In genomic region chr6:157274116-157274470, GRCh38 we compare ENCODE assay signal across 8 cellular contexts. TPM values are rescaled to one million over a fixed set of nuclear protein-coding genes. Genes with fewer than 3 reads are reported as not detected.
DNase-seq lines count a peak whose midpoint lies in the region; ATAC-seq and TF ChIP-seq lines count a peak whose summit lies in the region.

No MANE protein-coding gene starts in this region.

- in situ Hi-C loops in transverse colon (cut with MboI; ENCODE audit: low pct_ligation_motif_present in 1 of 4, low pct_unique_long_range_greater_than_20kb in 1 of 4, low sequenced_read_pairs in 3 of 4) = loop anchor here in 1 of 4 donors (10.0 kb wide), 1 partner anchor 239 kb away; no protein-coding TSS in a partner anchor

- CTCF ChIA-PET in activated naive CD4-positive, alpha-beta T cell treated with anti-CD3 and anti-CD28 coated beads for 36 hours (lab: Charles Lee) = interaction anchor here (0.5 to 2.2 kb wide), 3 partner anchors 39 to 1468 kb away, joined by 3 to 8 read pairs (median 6); no protein-coding TSS in a partner anchor

- H3K9me3 ChIP-seq in liver (ENCODE audit: control insufficient read depth in 4 of 4, low read length in 3 of 4) (no peaks in the 10 kb centered on the region), transverse colon (no peaks in the 10 kb centered on the region), aorta (ENCODE audit: control insufficient read depth, low read length) (no peaks in the 10 kb centered on the region)

- peak overlapping the region; percentile 35 to 66 for H3K27ac ChIP-seq in liver (ENCODE audit: low read depth in 1 of 2, low read length in 2 of 2)
- H3K27ac ChIP-seq in transverse colon = peak overlapping the region; percentile 76 to 86 (median 80)
- peak overlapping the region in 1 of 2 donors; percentile 85 for H3K27ac ChIP-seq in aorta (ENCODE audit: low read depth in 1 of 2, low read length in 2 of 2)

- H3K4me1 Mint-ChIP-seq in activated naive CD4-positive, alpha-beta T cell treated with anti-CD3 and anti-CD28 coated beads for 36 hours (ENCODE audit: low read depth) = peaks cover 5% of the 10 kb centered on the region
- H3K4me1 Mint-ChIP-seq in activated naive CD8-positive, alpha-beta T cell treated with anti-CD3 and anti-CD28 coated beads, Interleukin-2, amount 50 U/mL, for 24 hours = peaks cover 10% of the 10 kb centered on the region

- H3K9me3 Mint-ChIP-seq in activated naive CD4-positive, alpha-beta T cell treated with anti-CD3 and anti-CD28 coated beads for 36 hours = peaks cover 8% of the 10 kb centered on the region
- peaks cover 10% of the 10 kb centered on the region for H3K9me3 Mint-ChIP-seq in activated naive CD8-positive, alpha-beta T cell treated with anti-CD3 and anti-CD28 coated beads, Interleukin-2, amount 50 U/mL, for 24 hours

- H3K36me3 ChIP-seq in liver (ENCODE audit: control insufficient read depth in 4 of 4, insufficient read depth in 3 of 4, low read depth in 1 of 4, low read length in 3 of 4) (no peaks in the 10 kb centered on the region), transverse colon (no peaks in the 10 kb centered on the region), aorta (ENCODE audit: control insufficient read depth in 1 of 2, insufficient read depth in 2 of 2, low read length in 1 of 2) (no peaks in the 10 kb centered on the region)

- H3K27me3 Mint-ChIP-seq in activated naive CD4-positive, alpha-beta T cell treated with anti-CD3 and anti-CD28 coated beads for 36 hours (ENCODE audit: low read depth) = no peaks in the 10 kb centered on the region
- no peaks in the 10 kb centered on the region for H3K27me3 Mint-ChIP-seq in activated naive CD8-positive, alpha-beta T cell treated with anti-CD3 and anti-CD28 coated beads, Interleukin-2, amount 50 U/mL, for 24 hours

- 11% methylated on average over 18 of the region's 18 CpGs for WGBS in liver
- 8 to 20% methylated on average over 1 to 18 of the region's 18 CpGs for WGBS in transverse colon (ENCODE audit: low coverage in 1 of 2), 2 donors
- WGBS in aorta, 2 donors = 4 to 5% methylated on average over 16 to 18 of the region's 18 CpGs

- no peak for ATAC-seq in activated naive CD8-positive, alpha-beta T cell treated with anti-CD3 and anti-CD28 coated beads, Interleukin-2, amount 50 U/mL, for 24 hours
- ATAC-seq in aorta (ENCODE audit: low FRiP score) = no peak

- peak overlapping the region in 1 of 2 donors; percentile 52 for H3K9ac ChIP-seq in liver (ENCODE audit: low read depth in 1 of 2, low read length in 2 of 2)

- H3K4me3 ChIP-seq in liver (ENCODE audit: low read depth in 1 of 3, low read length in 3 of 3) (peak overlapping the region in 2 of 3 donors; percentile 63 to 69), transverse colon (peak overlapping the region; percentile 23 to 65 (median 58)), aorta (ENCODE audit: low read length in 2 of 2) (peak overlapping the region in 1 of 2 donors; percentile 48)

- TF ChIP-seq RAD21 in liver (IDR thresholded peaks at IDR 0.05) = no peak

- H3K4me1 ChIP-seq in liver (ENCODE audit: control insufficient read depth in 4 of 4, insufficient read depth in 4 of 4, low read length in 3 of 4) (peaks cover 0 to 10% (median 6%) of the 10 kb centered on the region in 4 donors), transverse colon (peaks cover 7 to 22% (median 15%) of the 10 kb centered on the region in 4 donors), aorta (ENCODE audit: control insufficient read depth in 1 of 2, insufficient read depth in 2 of 2, low read length in 2 of 2) (no peaks in the 10 kb centered on the region)

- no peaks in the 10 kb centered on the region for H3K36me3 Mint-ChIP-seq in activated naive CD4-positive, alpha-beta T cell treated with anti-CD3 and anti-CD28 coated beads for 36 hours (ENCODE audit: low read depth)
- no peaks in the 10 kb centered on the region for H3K36me3 Mint-ChIP-seq in activated naive CD8-positive, alpha-beta T cell treated with anti-CD3 and anti-CD28 coated beads, Interleukin-2, amount 50 U/mL, for 24 hours (ENCODE audit: low read depth)

- TF ChIP-seq POLR2A in transverse colon (IDR thresholded peaks at IDR 0.05) = no peak

- no peak for DNase-seq in activated naive CD4-positive, alpha-beta T cell treated with anti-CD3 and anti-CD28 coated beads for 36 hours
- no peak for DNase-seq in activated naive CD4-positive, alpha-beta T cell treated with Interleukin-2 at 50 U/mL for 16 hours
- no peak for DNase-seq in activated naive CD8-positive, alpha-beta T cell treated with anti-CD3 and anti-CD28 coated beads, Interleukin-2, amount 50 U/mL, for 24 hours
- DNase-seq in transverse colon = no peak
- no peak for DNase-seq in aorta
- no peak for DNase-seq in NK-92 treated with Interleukin-12 subunit alpha and Interleukin-12 subunit beta, amount 100 ng/mL, for 24 hours (lab: John Stamatoyannopoulos, UW)
- no peak for DNase-seq in HCEC 1CT

- H3K27me3 ChIP-seq in liver (ENCODE audit: control insufficient read depth in 4 of 4, insufficient read depth in 4 of 4, low read length in 3 of 4) (no peaks in the 10 kb centered on the region), transverse colon (no peaks in the 10 kb centered on the region), aorta (ENCODE audit: control insufficient read depth in 1 of 2, insufficient read depth in 2 of 2, low read length in 1 of 2) (no peaks in the 10 kb centered on the region)

- H3K27ac Mint-ChIP-seq in activated naive CD4-positive, alpha-beta T cell treated with anti-CD3 and anti-CD28 coated beads for 36 hours = peak overlapping the region; percentile 75
- H3K27ac Mint-ChIP-seq in activated naive CD8-positive, alpha-beta T cell treated with anti-CD3 and anti-CD28 coated beads, Interleukin-2, amount 50 U/mL, for 24 hours = peak overlapping the region; percentile 65

- TF ChIP-seq CTCF in liver (IDR thresholded peaks at IDR 0.05; ENCODE audit: low read depth, low read length, missing input control) (no peak), transverse colon (IDR thresholded peaks at IDR 0.05) (no peak)

- TF ChIP-seq EP300 in transverse colon (IDR thresholded peaks at IDR 0.05; ENCODE audit: low read depth) = no peak

- intact Hi-C loops in activated naive CD4-positive, alpha-beta T cell treated with anti-CD3 and anti-CD28 coated beads for 36 hours (cut with micrococcal nuclease) = loop anchor here (1.0 to 10.0 kb wide), 9 partner anchors 39 to 879 kb away; partner anchors contain the start of gene ARID1B
- intact Hi-C loops in transverse colon (cut with DNase I; ENCODE audit: low total_unique reads) (no loop called here), aorta (cut with DNase I) (loop anchor here (5.0 to 10.0 kb wide), 4 partner anchors 37 to 242 kb away; no protein-coding TSS in a partner anchor)

- peak overlapping the region; percentile 80 for H3K4me3 Mint-ChIP-seq in activated naive CD4-positive, alpha-beta T cell treated with anti-CD3 and anti-CD28 coated beads for 36 hours
- H3K4me3 Mint-ChIP-seq in activated naive CD8-positive, alpha-beta T cell treated with anti-CD3 and anti-CD28 coated beads, Interleukin-2, amount 50 U/mL, for 24 hours = peak overlapping the region; percentile 82

TF ChIP-seq in liver, 16 proteins besides CTCF, POLR2A, EP300 and RAD21 (continues in another document):
- no peak for TF ChIP-seq HNF4G (IDR thresholded peaks at IDR 0.05)
- no peak for TF ChIP-seq FOXA1 (IDR thresholded peaks at IDR 0.05)
- TF ChIP-seq JUND (IDR thresholded peaks at IDR 0.05) = no peak
- TF ChIP-seq RXRA (IDR thresholded peaks at IDR 0.05) = no peak
- TF ChIP-seq GABPA (IDR thresholded peaks at IDR 0.05 in 1 of 2, conservative IDR thresholded peaks at IDR 0.05 in 1 of 2) = no peak
- no peak for TF ChIP-seq HNF4A (conservative IDR thresholded peaks at IDR 0.05)
- no peak for TF ChIP-seq ATF3 (IDR thresholded peaks at IDR 0.05)
- TF ChIP-seq REST (IDR thresholded peaks at IDR 0.05) = no peak

RNA-seq across cellular contexts. Expression of gene TMEM242, which starts 49.2 kb away (rescaled TPM):
- total RNA-seq in activated naive CD4-positive, alpha-beta T cell treated with anti-CD3 and anti-CD28 coated beads for 36 hours = 10 to 100 TPM in 1 of 2 experiments, 1 to 10 TPM in 1; 9.3 to 10.3 TPM
- total RNA-seq in liver (1 to 10 TPM; 6.0 to 6.2 TPM), transverse colon (1 to 10 TPM in 3 of 4 donors, under 1 TPM in 1; 0.20 to 8.4 (median 5.8) TPM), aorta (10 to 100 TPM; 13.1 to 17.5 TPM)
- polyA plus RNA-seq in liver (10 to 100 TPM in 1 of 2 donors, 1 to 10 TPM in 1; 3.7 to 10.2 TPM), aorta (10 to 100 TPM; 12.0 to 17.0 TPM)
